ENCODE assay signal across 1 cellular context in the genomic region with DNA sequence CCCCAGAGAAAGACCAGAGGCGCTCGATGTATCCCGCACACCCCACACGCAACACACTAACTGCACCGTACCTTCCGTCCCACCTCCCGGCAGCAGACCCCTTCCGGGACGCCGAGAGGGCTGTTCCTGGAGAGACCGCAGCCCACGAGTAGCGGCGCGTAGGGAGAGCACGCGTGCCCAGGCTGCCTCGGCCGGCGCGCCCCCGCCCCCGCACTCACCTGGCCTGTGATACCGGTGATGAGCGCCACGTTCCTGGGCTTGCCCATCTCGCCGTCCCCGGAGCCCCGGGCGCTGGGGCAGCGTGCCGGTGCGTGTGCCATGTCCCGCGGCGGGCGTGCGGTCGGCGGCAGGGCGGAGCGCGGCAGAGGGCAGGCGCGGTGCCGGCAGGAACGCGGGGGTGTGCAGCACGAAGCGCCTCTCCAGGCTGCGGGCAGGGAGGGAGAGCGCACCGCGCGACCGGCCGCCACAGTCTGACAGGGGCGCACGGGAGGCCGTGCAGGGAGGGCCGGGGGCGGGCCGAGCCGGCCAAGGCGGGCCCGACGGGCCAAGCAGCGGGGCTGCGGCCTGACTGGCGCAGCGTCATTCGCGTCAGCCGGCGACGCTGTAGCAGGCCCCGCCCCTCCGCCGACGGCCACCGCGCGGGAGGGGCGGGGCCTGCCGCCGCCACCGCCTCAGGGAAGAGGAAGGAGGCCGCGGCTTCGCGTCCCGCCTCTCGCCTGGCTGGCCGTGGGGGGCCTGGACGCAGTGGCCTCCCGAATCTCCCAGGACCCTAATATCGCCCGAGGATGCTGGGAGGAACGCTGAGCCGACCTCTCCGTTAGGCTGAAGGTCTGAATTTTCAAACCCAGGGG.
TF ChIP-seq lines count a peak whose summit lies in the region.

A gene (minus strand): TSS at position 503 of the 851 bp plus-strand sequence.

TF ChIP-seq in HEK293, 187 proteins besides CTCF, POLR2A, EP300 and RAD21 (continued from another document and continues in another):
- TF ChIP-seq, protein P1, sequence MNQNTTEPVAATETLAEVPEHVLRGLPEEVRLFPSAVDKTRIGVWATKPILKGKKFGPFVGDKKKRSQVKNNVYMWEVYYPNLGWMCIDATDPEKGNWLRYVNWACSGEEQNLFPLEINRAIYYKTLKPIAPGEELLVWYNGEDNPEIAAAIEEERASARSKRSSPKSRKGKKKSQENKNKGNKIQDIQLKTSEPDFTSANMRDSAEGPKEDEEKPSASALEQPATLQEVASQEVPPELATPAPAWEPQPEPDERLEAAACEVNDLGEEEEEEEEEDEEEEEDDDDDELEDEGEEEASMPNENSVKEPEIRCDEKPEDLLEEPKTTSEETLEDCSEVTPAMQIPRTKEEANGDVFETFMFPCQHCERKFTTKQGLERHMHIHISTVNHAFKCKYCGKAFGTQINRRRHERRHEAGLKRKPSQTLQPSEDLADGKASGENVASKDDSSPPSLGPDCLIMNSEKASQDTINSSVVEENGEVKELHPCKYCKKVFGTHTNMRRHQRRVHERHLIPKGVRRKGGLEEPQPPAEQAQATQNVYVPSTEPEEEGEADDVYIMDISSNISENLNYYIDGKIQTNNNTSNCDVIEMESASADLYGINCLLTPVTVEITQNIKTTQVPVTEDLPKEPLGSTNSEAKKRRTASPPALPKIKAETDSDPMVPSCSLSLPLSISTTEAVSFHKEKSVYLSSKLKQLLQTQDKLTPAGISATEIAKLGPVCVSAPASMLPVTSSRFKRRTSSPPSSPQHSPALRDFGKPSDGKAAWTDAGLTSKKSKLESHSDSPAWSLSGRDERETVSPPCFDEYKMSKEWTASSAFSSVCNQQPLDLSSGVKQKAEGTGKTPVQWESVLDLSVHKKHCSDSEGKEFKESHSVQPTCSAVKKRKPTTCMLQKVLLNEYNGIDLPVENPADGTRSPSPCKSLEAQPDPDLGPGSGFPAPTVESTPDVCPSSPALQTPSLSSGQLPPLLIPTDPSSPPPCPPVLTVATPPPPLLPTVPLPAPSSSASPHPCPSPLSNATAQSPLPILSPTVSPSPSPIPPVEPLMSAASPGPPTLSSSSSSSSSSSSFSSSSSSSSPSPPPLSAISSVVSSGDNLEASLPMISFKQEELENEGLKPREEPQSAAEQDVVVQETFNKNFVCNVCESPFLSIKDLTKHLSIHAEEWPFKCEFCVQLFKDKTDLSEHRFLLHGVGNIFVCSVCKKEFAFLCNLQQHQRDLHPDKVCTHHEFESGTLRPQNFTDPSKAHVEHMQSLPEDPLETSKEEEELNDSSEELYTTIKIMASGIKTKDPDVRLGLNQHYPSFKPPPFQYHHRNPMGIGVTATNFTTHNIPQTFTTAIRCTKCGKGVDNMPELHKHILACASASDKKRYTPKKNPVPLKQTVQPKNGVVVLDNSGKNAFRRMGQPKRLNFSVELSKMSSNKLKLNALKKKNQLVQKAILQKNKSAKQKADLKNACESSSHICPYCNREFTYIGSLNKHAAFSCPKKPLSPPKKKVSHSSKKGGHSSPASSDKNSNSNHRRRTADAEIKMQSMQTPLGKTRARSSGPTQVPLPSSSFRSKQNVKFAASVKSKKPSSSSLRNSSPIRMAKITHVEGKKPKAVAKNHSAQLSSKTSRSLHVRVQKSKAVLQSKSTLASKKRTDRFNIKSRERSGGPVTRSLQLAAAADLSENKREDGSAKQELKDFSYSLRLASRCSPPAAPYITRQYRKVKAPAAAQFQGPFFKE (tag by site-specific recombination; IDR thresholded peaks at IDR 0.05; ENCODE audit: borderline replicate concordance) = 0 out of 2 replicates have a peak, but pooled peaks have one; percentile 76
- TF ChIP-seq, protein P2, sequence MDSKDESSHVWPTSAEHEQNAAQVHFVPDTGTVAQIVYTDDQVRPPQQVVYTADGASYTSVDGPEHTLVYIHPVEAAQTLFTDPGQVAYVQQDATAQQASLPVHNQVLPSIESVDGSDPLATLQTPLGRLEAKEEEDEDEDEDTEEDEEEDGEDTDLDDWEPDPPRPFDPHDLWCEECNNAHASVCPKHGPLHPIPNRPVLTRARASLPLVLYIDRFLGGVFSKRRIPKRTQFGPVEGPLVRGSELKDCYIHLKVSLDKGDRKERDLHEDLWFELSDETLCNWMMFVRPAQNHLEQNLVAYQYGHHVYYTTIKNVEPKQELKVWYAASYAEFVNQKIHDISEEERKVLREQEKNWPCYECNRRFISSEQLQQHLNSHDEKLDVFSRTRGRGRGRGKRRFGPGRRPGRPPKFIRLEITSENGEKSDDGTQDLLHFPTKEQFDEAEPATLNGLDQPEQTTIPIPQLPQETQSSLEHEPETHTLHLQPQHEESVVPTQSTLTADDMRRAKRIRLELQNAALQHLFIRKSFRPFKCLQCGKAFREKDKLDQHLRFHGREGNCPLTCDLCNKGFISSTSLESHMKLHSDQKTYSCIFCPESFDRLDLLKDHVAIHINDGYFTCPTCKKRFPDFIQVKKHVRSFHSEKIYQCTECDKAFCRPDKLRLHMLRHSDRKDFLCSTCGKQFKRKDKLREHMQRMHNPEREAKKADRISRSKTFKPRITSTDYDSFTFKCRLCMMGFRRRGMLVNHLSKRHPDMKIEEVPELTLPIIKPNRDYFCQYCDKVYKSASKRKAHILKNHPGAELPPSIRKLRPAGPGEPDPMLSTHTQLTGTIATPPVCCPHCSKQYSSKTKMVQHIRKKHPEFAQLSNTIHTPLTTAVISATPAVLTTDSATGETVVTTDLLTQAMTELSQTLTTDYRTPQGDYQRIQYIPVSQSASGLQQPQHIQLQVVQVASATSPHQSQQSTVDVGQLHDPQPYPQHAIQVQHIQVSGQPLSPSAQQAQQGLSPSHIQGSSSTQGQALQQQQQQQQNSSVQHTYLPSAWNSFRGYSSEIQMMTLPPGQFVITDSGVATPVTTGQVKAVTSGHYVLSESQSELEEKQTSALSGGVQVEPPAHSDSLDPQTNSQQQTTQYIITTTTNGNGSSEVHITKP (tag by site-specific recombination; IDR thresholded peaks at IDR 0.05) = no peak
- peak; percentile 53; the same call in 1 of the 2 replicates for TF ChIP-seq GLIS2 (tag by site-specific recombination; IDR thresholded peaks at IDR 0.05)
- TF ChIP-seq, protein P3, sequence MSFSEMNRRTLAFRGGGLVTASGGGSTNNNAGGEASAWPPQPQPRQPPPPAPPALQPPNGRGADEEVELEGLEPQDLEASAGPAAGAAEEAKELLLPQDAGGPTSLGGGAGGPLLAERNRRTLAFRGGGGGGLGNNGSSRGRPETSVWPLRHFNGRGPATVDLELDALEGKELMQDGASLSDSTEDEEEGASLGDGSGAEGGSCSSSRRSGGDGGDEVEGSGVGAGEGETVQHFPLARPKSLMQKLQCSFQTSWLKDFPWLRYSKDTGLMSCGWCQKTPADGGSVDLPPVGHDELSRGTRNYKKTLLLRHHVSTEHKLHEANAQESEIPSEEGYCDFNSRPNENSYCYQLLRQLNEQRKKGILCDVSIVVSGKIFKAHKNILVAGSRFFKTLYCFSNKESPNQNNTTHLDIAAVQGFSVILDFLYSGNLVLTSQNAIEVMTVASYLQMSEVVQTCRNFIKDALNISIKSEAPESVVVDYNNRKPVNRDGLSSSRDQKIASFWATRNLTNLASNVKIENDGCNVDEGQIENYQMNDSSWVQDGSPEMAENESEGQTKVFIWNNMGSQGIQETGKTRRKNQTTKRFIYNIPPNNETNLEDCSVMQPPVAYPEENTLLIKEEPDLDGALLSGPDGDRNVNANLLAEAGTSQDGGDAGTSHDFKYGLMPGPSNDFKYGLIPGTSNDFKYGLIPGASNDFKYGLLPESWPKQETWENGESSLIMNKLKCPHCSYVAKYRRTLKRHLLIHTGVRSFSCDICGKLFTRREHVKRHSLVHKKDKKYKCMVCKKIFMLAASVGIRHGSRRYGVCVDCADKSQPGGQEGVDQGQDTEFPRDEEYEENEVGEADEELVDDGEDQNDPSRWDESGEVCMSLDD (tag by site-specific recombination; IDR thresholded peaks at IDR 0.05) = 0 out of 2 replicates have a peak, but pooled peaks have one; percentile 5
- TF ChIP-seq, protein P4, sequence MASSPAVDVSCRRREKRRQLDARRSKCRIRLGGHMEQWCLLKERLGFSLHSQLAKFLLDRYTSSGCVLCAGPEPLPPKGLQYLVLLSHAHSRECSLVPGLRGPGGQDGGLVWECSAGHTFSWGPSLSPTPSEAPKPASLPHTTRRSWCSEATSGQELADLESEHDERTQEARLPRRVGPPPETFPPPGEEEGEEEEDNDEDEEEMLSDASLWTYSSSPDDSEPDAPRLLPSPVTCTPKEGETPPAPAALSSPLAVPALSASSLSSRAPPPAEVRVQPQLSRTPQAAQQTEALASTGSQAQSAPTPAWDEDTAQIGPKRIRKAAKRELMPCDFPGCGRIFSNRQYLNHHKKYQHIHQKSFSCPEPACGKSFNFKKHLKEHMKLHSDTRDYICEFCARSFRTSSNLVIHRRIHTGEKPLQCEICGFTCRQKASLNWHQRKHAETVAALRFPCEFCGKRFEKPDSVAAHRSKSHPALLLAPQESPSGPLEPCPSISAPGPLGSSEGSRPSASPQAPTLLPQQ (tag by site-specific recombination; IDR thresholded peaks at IDR 0.05) = no peak
- TF ChIP-seq ZNF629 (tag by site-specific recombination; IDR thresholded peaks at IDR 0.05) = 0 out of 2 replicates have a peak, but pooled peaks have one; percentile 12
- peak; percentile 74 for TF ChIP-seq ZNF600 (tag by site-specific recombination; IDR thresholded peaks at IDR 0.05)
- TF ChIP-seq ZNF140 (tag by site-specific recombination; IDR thresholded peaks at IDR 0.05) = no peak
- no peak for TF ChIP-seq ZNF16 (tag by site-specific recombination; IDR thresholded peaks at IDR 0.05; ENCODE audit: low read depth)
- TF ChIP-seq ZNF585B (tag by site-specific recombination; IDR thresholded peaks at IDR 0.05) = no peak
- 0 out of 2 replicates have a peak, but pooled peaks have one; percentile 35 for TF ChIP-seq ZNF792 (tag by site-specific recombination; IDR thresholded peaks at IDR 0.05)
- 0 out of 2 replicates have a peak, but pooled peaks have one; percentile 24 for TF ChIP-seq ZXDB (tag by site-specific recombination; IDR thresholded peaks at IDR 0.05)
- no peak for TF ChIP-seq SETDB1 (IDR thresholded peaks at IDR 0.05; ENCODE audit: insufficient read length, low read length)
- TF ChIP-seq ZNF391 (tag by site-specific recombination; IDR thresholded peaks at IDR 0.05; ENCODE audit: borderline replicate concordance, low read depth) = no peak
- no peak for TF ChIP-seq ZNF133 (tag by site-specific recombination; IDR thresholded peaks at IDR 0.05)
- peak; percentile 79 for TF ChIP-seq GLIS1 (tag by site-specific recombination; IDR thresholded peaks at IDR 0.05)
- TF ChIP-seq ZNF341 (tag by site-specific recombination; IDR thresholded peaks at IDR 0.05; ENCODE audit: low read depth) = peak; percentile 81
- no peak for TF ChIP-seq ZNF521 (tag by site-specific recombination; IDR thresholded peaks at IDR 0.05)
- TF ChIP-seq ZNF302 (tag by site-specific recombination; IDR thresholded peaks at IDR 0.05; ENCODE audit: low read depth) = no peak
- TF ChIP-seq, protein P5, sequence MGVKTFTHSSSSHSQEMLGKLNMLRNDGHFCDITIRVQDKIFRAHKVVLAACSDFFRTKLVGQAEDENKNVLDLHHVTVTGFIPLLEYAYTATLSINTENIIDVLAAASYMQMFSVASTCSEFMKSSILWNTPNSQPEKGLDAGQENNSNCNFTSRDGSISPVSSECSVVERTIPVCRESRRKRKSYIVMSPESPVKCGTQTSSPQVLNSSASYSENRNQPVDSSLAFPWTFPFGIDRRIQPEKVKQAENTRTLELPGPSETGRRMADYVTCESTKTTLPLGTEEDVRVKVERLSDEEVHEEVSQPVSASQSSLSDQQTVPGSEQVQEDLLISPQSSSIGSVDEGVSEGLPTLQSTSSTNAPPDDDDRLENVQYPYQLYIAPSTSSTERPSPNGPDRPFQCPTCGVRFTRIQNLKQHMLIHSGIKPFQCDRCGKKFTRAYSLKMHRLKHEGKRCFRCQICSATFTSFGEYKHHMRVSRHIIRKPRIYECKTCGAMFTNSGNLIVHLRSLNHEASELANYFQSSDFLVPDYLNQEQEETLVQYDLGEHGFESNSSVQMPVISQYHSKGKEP (tag by site-specific recombination; IDR thresholded peaks at IDR 0.05) = peak; percentile 44; the same call in 1 of the 2 replicates
- no peak for TF ChIP-seq ZNF132 (tag by site-specific recombination; IDR thresholded peaks at IDR 0.05; ENCODE audit: borderline replicate concordance)
- no peak for TF ChIP-seq KLF7 (tag by site-specific recombination; IDR thresholded peaks at IDR 0.05; ENCODE audit: borderline replicate concordance)
- TF ChIP-seq PRDM1 (tag by site-specific recombination; IDR thresholded peaks at IDR 0.05) = no peak
- TF ChIP-seq ZNF530 (tag by site-specific recombination; IDR thresholded peaks at IDR 0.05; ENCODE audit: low read depth) = no peak
- TF ChIP-seq, protein P6, sequence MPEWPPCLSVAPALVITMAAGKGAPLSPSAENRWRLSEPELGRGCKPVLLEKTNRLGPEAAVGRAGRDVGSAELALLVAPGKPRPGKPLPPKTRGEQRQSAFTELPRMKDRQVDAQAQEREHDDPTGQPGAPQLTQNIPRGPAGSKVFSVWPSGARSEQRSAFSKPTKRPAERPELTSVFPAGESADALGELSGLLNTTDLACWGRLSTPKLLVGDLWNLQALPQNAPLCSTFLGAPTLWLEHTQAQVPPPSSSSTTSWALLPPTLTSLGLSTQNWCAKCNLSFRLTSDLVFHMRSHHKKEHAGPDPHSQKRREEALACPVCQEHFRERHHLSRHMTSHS (tag by site-specific recombination; IDR thresholded peaks at IDR 0.05) = no peak
- TF ChIP-seq OVOL3 (tag by site-specific recombination; IDR thresholded peaks at IDR 0.05) = no peak
- TF ChIP-seq ZNF549 (tag by site-specific recombination; IDR thresholded peaks at IDR 0.05) = peak; percentile 46; the same call in 1 of the 2 replicates
- TF ChIP-seq, protein P7, sequence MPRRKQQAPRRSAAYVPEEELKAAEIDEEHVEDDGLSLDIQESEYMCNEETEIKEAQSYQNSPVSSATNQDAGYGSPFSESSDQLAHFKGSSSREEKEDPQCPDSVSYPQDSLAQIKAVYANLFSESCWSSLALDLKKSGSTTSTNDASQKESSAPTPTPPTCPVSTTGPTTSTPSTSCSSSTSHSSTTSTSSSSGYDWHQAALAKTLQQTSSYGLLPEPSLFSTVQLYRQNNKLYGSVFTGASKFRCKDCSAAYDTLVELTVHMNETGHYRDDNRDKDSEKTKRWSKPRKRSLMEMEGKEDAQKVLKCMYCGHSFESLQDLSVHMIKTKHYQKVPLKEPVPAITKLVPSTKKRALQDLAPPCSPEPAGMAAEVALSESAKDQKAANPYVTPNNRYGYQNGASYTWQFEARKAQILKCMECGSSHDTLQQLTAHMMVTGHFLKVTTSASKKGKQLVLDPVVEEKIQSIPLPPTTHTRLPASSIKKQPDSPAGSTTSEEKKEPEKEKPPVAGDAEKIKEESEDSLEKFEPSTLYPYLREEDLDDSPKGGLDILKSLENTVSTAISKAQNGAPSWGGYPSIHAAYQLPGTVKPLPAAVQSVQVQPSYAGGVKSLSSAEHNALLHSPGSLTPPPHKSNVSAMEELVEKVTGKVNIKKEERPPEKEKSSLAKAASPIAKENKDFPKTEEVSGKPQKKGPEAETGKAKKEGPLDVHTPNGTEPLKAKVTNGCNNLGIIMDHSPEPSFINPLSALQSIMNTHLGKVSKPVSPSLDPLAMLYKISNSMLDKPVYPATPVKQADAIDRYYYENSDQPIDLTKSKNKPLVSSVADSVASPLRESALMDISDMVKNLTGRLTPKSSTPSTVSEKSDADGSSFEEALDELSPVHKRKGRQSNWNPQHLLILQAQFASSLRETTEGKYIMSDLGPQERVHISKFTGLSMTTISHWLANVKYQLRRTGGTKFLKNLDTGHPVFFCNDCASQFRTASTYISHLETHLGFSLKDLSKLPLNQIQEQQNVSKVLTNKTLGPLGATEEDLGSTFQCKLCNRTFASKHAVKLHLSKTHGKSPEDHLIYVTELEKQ (tag by site-specific recombination; IDR thresholded peaks at IDR 0.05; ENCODE audit: borderline replicate concordance) = no peak
